In genomic region chr14:24146622-24146977, GRCh38 we compare ENCODE assay signal across 1 cellular context.
TF ChIP-seq lines count a peak whose summit lies in the region.

No MANE protein-coding gene starts in this region.

TF ChIP-seq in H1, 55 proteins besides CTCF, POLR2A, EP300 and RAD21:
- no peak for TF ChIP-seq SRF (IDR thresholded peaks at IDR 0.05; ENCODE audit: low read depth, low read length)
- no peak for TF ChIP-seq MAX (IDR thresholded peaks at IDR 0.05)
- TF ChIP-seq KDM1A (IDR thresholded peaks at IDR 0.05; ENCODE audit: borderline replicate concordance, low read length): no peak
- TF ChIP-seq USF2 (IDR thresholded peaks at IDR 0.05; ENCODE audit: low read length): no peak
- no peak for TF ChIP-seq RBBP5 (IDR thresholded peaks at IDR 0.05; ENCODE audit: borderline replicate concordance, low read depth, low read length)
- no peak for TF ChIP-seq CBX5 (IDR thresholded peaks at IDR 0.05; ENCODE audit: low read depth, low read length)
- TF ChIP-seq TEAD4 (IDR thresholded peaks at IDR 0.05; ENCODE audit: low read depth, low read length): 0 out of 2 replicates have a peak, but pooled peaks have one; percentile 10
- TF ChIP-seq RFX5 (IDR thresholded peaks at IDR 0.05; ENCODE audit: borderline replicate concordance, low read depth, low read length): no peak
- TF ChIP-seq NRF1 (IDR thresholded peaks at IDR 0.05; ENCODE audit: low read depth, low read length): no peak
- TF ChIP-seq BRCA1 (IDR thresholded peaks at IDR 0.05; ENCODE audit: low read depth, low read length): no peak
- TF ChIP-seq HDAC6 (IDR thresholded peaks at IDR 0.05; ENCODE audit: low read depth, low read length): no peak
- TF ChIP-seq SP2 (IDR thresholded peaks at IDR 0.05; ENCODE audit: low read length): no peak
- TF ChIP-seq CEBPB (IDR thresholded peaks at IDR 0.05; ENCODE audit: low read depth, low read length): no peak
- peak; percentile 81 for TF ChIP-seq TAF7 (optimal IDR thresholded peaks at IDR 0.05; ENCODE audit: borderline replicate concordance, low read depth, low read length)
- TF ChIP-seq KDM5A (IDR thresholded peaks at IDR 0.05; ENCODE audit: low read length): no peak
- no peak for TF ChIP-seq E2F6 (IDR thresholded peaks at IDR 0.05)
- TF ChIP-seq SP4 (IDR thresholded peaks at IDR 0.05; ENCODE audit: low read length): no peak
- no peak for TF ChIP-seq YY1 (IDR thresholded peaks at IDR 0.05; ENCODE audit: low read depth, low read length)
- no peak for TF ChIP-seq SIRT6 (IDR thresholded peaks at IDR 0.05; ENCODE audit: low read length)
- TF ChIP-seq EGR1 (IDR thresholded peaks at IDR 0.05; ENCODE audit: borderline replicate concordance, low read depth, low read length): peak; percentile 15; the same call in 1 of the 2 replicates
- TF ChIP-seq JUND (IDR thresholded peaks at IDR 0.05; ENCODE audit: low read length): no peak
- TF ChIP-seq KDM4A (IDR thresholded peaks at IDR 0.05; ENCODE audit: low read depth, low read length, severe bottlenecking): no peak
- peak; percentile 61; the same call in 1 of the 2 replicates for TF ChIP-seq TBP (IDR thresholded peaks at IDR 0.05; ENCODE audit: low read depth, low read length)
- TF ChIP-seq FOSL1 (IDR thresholded peaks at IDR 0.05; ENCODE audit: insufficient read depth, low read depth, low read length): no peak
- no peak for TF ChIP-seq JUN (IDR thresholded peaks at IDR 0.05; ENCODE audit: low read depth, low read length)
- no peak for TF ChIP-seq GABPA (IDR thresholded peaks at IDR 0.05; ENCODE audit: borderline replicate concordance, insufficient read depth, low read length)
- TF ChIP-seq SUZ12 (IDR thresholded peaks at IDR 0.05; ENCODE audit: low read length): no peak
- TF ChIP-seq CHD1 (IDR thresholded peaks at IDR 0.05; ENCODE audit: low read depth, low read length): no peak
- TF ChIP-seq SAP30 (IDR thresholded peaks at IDR 0.05; ENCODE audit: insufficient read depth, insufficient replicate concordance, low read length): no peak
- TF ChIP-seq EZH2 (IDR thresholded peaks at IDR 0.05; ENCODE audit: low read depth, low read length, severe bottlenecking): no peak
- TF ChIP-seq GTF2F1 (IDR thresholded peaks at IDR 0.05; ENCODE audit: borderline replicate concordance, low read depth, low read length): no peak
- no peak for TF ChIP-seq CREB1 (IDR thresholded peaks at IDR 0.05)
- no peak for TF ChIP-seq CHD2 (IDR thresholded peaks at IDR 0.05; ENCODE audit: low read length)
- TF ChIP-seq RNF2 (IDR thresholded peaks at IDR 0.05; ENCODE audit: borderline replicate concordance, low read depth, low read length, missing control alignments, poor library complexity, severe bottlenecking): no peak
- TF ChIP-seq ATF2 (IDR thresholded peaks at IDR 0.05; ENCODE audit: low read length): no peak
- no peak for TF ChIP-seq RXRA (IDR thresholded peaks at IDR 0.05; ENCODE audit: insufficient read depth, low read depth, low read length)
- no peak for TF ChIP-seq CTBP2 (IDR thresholded peaks at IDR 0.05; ENCODE audit: borderline replicate concordance, insufficient read depth, insufficient read length, low read length)
- TF ChIP-seq NANOG (IDR thresholded peaks at IDR 0.05; ENCODE audit: insufficient read depth, low read depth, low read length, poor library complexity, severe bottlenecking): no peak
- TF ChIP-seq, protein P1, sequence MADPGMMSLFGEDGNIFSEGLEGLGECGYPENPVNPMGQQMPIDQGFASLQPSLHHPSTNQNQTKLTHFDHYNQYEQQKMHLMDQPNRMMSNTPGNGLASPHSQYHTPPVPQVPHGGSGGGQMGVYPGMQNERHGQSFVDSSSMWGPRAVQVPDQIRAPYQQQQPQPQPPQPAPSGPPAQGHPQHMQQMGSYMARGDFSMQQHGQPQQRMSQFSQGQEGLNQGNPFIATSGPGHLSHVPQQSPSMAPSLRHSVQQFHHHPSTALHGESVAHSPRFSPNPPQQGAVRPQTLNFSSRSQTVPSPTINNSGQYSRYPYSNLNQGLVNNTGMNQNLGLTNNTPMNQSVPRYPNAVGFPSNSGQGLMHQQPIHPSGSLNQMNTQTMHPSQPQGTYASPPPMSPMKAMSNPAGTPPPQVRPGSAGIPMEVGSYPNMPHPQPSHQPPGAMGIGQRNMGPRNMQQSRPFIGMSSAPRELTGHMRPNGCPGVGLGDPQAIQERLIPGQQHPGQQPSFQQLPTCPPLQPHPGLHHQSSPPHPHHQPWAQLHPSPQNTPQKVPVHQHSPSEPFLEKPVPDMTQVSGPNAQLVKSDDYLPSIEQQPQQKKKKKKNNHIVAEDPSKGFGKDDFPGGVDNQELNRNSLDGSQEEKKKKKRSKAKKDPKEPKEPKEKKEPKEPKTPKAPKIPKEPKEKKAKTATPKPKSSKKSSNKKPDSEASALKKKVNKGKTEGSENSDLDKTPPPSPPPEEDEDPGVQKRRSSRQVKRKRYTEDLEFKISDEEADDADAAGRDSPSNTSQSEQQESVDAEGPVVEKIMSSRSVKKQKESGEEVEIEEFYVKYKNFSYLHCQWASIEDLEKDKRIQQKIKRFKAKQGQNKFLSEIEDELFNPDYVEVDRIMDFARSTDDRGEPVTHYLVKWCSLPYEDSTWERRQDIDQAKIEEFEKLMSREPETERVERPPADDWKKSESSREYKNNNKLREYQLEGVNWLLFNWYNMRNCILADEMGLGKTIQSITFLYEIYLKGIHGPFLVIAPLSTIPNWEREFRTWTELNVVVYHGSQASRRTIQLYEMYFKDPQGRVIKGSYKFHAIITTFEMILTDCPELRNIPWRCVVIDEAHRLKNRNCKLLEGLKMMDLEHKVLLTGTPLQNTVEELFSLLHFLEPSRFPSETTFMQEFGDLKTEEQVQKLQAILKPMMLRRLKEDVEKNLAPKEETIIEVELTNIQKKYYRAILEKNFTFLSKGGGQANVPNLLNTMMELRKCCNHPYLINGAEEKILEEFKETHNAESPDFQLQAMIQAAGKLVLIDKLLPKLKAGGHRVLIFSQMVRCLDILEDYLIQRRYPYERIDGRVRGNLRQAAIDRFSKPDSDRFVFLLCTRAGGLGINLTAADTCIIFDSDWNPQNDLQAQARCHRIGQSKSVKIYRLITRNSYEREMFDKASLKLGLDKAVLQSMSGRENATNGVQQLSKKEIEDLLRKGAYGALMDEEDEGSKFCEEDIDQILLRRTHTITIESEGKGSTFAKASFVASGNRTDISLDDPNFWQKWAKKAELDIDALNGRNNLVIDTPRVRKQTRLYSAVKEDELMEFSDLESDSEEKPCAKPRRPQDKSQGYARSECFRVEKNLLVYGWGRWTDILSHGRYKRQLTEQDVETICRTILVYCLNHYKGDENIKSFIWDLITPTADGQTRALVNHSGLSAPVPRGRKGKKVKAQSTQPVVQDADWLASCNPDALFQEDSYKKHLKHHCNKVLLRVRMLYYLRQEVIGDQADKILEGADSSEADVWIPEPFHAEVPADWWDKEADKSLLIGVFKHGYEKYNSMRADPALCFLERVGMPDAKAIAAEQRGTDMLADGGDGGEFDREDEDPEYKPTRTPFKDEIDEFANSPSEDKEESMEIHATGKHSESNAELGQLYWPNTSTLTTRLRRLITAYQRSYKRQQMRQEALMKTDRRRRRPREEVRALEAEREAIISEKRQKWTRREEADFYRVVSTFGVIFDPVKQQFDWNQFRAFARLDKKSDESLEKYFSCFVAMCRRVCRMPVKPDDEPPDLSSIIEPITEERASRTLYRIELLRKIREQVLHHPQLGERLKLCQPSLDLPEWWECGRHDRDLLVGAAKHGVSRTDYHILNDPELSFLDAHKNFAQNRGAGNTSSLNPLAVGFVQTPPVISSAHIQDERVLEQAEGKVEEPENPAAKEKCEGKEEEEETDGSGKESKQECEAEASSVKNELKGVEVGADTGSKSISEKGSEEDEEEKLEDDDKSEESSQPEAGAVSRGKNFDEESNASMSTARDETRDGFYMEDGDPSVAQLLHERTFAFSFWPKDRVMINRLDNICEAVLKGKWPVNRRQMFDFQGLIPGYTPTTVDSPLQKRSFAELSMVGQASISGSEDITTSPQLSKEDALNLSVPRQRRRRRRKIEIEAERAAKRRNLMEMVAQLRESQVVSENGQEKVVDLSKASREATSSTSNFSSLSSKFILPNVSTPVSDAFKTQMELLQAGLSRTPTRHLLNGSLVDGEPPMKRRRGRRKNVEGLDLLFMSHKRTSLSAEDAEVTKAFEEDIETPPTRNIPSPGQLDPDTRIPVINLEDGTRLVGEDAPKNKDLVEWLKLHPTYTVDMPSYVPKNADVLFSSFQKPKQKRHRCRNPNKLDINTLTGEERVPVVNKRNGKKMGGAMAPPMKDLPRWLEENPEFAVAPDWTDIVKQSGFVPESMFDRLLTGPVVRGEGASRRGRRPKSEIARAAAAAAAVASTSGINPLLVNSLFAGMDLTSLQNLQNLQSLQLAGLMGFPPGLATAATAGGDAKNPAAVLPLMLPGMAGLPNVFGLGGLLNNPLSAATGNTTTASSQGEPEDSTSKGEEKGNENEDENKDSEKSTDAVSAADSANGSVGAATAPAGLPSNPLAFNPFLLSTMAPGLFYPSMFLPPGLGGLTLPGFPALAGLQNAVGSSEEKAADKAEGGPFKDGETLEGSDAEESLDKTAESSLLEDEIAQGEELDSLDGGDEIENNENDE (IDR thresholded peaks at IDR 0.05; ENCODE audit: insufficient replicate concordance, low read length): no peak
- TF ChIP-seq, protein P2, sequence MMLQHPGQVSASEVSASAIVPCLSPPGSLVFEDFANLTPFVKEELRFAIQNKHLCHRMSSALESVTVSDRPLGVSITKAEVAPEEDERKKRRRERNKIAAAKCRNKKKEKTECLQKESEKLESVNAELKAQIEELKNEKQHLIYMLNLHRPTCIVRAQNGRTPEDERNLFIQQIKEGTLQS (IDR thresholded peaks at IDR 0.05; ENCODE audit: insufficient read depth, low read depth, low read length): no peak
- TF ChIP-seq SIX5 (IDR thresholded peaks at IDR 0.05; ENCODE audit: low read depth, low read length): no peak
- no peak for TF ChIP-seq ASH2L (IDR thresholded peaks at IDR 0.05; ENCODE audit: low read length)
- no peak for TF ChIP-seq BACH1 (IDR thresholded peaks at IDR 0.05; ENCODE audit: low read length)
- TF ChIP-seq POLR2AphosphoS5 (IDR thresholded peaks at IDR 0.05; ENCODE audit: low read depth, low read length): peak; percentile 17; the same call in 1 of the 2 replicates
- TF ChIP-seq PHF8 (conservative IDR thresholded peaks at IDR 0.05; ENCODE audit: low read depth, low read length): 0 out of 2 replicates have a peak, but pooled peaks have one; percentile 12
- TF ChIP-seq TAF1 (IDR thresholded peaks at IDR 0.05; ENCODE audit: low read depth, low read length): peak; percentile 73; the same call in 1 of the 2 replicates
- no peak for TF ChIP-seq POU5F1 (IDR thresholded peaks at IDR 0.05; ENCODE audit: low read depth, low read length)
- no peak for TF ChIP-seq BCL11A (IDR thresholded peaks at IDR 0.05; ENCODE audit: low read depth in 2 of 2, low read length in 2 of 2)
- TF ChIP-seq SP1 (IDR thresholded peaks at IDR 0.05; ENCODE audit: low read depth, low read length): no peak
- no peak for TF ChIP-seq TCF12 (IDR thresholded peaks at IDR 0.05; ENCODE audit: low read depth, low read length)
- TF ChIP-seq ZNF274 (IDR thresholded peaks at IDR 0.05; ENCODE audit: borderline replicate concordance, extremely low read depth, low read length): no peak
- no peak for TF ChIP-seq MAFK (IDR thresholded peaks at IDR 0.05; ENCODE audit: low read depth, low read length)
- no peak; a peak in 2 of 4 replicates for TF ChIP-seq SIN3A (conservative IDR thresholded peaks at IDR 0.05 in 1 of 2, IDR thresholded peaks at IDR 0.05 in 1 of 2; ENCODE audit: low read depth in 1 of 2, low read length in 2 of 2)
- TF ChIP-seq HDAC2 (IDR thresholded peaks at IDR 0.05; ENCODE audit: borderline replicate concordance in 1 of 2, low read depth in 2 of 2, low read length in 2 of 2): no peak
- no peak for TF ChIP-seq CBX8 (IDR thresholded peaks at IDR 0.05; ENCODE audit: borderline replicate concordance, low read depth, low read length)
